In genomic region chr21:33078907-33079582, GRCh38 we compare ENCODE assay signal across 1 cellular context.
A peak's percentile ranks its signal among the peaks of the same experiment; 100 is the strongest.
TF ChIP-seq lines count a peak whose summit lies in the region.

No MANE protein-coding gene starts in this region.

TF ChIP-seq in HepG2, 621 proteins besides CTCF, POLR2A, EP300 and RAD21:
- TF ChIP-seq ZNF180 (CRISPR knock-in tag; IDR thresholded peaks at IDR 0.05; ENCODE audit: borderline replicate concordance, low read depth) = no peak
- peak; percentile 70 for TF ChIP-seq FOSL2 (CRISPR knock-in tag; IDR thresholded peaks at IDR 0.05)
